7 cellular contexts compared by ENCODE assay signal in the genomic region with DNA sequence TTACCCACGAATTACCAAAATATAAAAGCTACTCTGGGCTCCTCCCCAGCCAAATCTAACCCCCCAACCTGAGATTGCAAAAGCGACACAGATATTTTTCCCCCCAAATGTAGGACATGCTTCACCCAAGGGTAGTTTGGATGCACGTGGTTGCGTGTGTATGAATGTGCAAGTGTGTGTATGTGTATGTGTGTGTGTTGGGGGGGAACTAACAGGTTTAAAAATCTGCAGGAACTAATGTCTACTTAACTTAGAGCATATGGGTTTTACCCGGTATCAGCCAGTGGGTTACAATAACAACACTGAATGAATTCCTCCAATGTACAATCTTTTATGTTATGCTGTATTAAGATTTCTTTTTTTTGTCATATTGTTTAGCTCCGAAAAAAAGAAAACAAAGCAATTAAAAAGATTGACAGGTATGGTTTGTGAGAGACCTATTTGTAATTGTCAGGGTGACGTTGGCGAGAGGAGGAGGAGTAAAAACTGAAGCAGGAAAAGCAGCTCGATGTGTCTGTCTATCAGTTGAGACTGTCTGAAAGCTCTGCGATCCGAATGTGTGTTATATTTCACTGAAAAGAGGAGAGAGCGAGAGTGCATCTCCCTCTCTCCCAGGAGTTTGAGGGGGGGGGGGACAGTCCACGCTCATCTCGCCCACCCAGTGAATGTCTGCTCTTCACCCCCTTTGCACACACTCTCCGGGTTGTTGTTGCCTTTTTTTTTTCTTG. TPM values are rescaled to one million over a fixed set of nuclear protein-coding genes. Genes with fewer than 3 reads are reported as not detected.
DNase-seq lines count a peak whose midpoint lies in the region; ATAC-seq, FAIRE-seq and TF ChIP-seq lines count a peak whose summit lies in the region.

A gene with protein sequence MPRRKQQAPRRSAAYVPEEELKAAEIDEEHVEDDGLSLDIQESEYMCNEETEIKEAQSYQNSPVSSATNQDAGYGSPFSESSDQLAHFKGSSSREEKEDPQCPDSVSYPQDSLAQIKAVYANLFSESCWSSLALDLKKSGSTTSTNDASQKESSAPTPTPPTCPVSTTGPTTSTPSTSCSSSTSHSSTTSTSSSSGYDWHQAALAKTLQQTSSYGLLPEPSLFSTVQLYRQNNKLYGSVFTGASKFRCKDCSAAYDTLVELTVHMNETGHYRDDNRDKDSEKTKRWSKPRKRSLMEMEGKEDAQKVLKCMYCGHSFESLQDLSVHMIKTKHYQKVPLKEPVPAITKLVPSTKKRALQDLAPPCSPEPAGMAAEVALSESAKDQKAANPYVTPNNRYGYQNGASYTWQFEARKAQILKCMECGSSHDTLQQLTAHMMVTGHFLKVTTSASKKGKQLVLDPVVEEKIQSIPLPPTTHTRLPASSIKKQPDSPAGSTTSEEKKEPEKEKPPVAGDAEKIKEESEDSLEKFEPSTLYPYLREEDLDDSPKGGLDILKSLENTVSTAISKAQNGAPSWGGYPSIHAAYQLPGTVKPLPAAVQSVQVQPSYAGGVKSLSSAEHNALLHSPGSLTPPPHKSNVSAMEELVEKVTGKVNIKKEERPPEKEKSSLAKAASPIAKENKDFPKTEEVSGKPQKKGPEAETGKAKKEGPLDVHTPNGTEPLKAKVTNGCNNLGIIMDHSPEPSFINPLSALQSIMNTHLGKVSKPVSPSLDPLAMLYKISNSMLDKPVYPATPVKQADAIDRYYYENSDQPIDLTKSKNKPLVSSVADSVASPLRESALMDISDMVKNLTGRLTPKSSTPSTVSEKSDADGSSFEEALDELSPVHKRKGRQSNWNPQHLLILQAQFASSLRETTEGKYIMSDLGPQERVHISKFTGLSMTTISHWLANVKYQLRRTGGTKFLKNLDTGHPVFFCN (N-terminal part only) (plus strand): TSS at position 524 of the 728 bp plus-strand sequence. CDS start 1,080 bp downstream, outside the sequence.

- H3K36me3 ChIP-seq in SK-N-SH (replicated peaks in 1 of 2; ENCODE audit: control insufficient read depth in 1 of 2, insufficient read depth in 2 of 2, low read length in 1 of 2), result no peaks in the 10 kb centered on the region
- H3K36me3 ChIP-seq in heart left ventricle, result no peaks in the 10 kb centered on the region
- no peaks in the 10 kb centered on the region for H3K36me3 ChIP-seq in pancreas

- H3F3A ChIP-seq in SK-N-SH (replicated peaks; ENCODE audit: insufficient read depth), result peaks cover 20% of the 10 kb centered on the region

- intact Hi-C loops in heart left ventricle (cut with DNase I), result loop anchor here in 4 of 10 donors (2.0 to 10.0 kb wide), 4 partner anchors 37 to 247 kb away; no protein-coding TSS in a partner anchor
- intact Hi-C loops in pancreas (cut with DNase I), result no loop called here

- no peak for TF ChIP-seq CTCF in GM13977 (IDR thresholded peaks at IDR 0.05; ENCODE audit: extremely low read depth, insufficient read depth, missing control alignments)
- no peak for TF ChIP-seq CTCF in SK-N-SH (IDR thresholded peaks at IDR 0.05)
- no peak for TF ChIP-seq CTCF in heart left ventricle (IDR thresholded peaks at IDR 0.05)
- TF ChIP-seq CTCF in pancreas (IDR thresholded peaks at IDR 0.05), result no peak

- H3K4me3 ChIP-seq in SK-N-SH (ENCODE audit: low read depth in 2 of 2, low read length in 1 of 2) (peak within 1 kb of the TSS; percentile 90 to 98), heart left ventricle (peak within 1 kb of the TSS; percentile 61 to 99 (median 96)), pancreas (peak within 1 kb of the TSS; percentile 72 to 95 (median 91))

- peak; percentile 34 for FAIRE-seq in pancreas (lab: Jason Lieb, UNC)

- H2AFZ ChIP-seq in SK-N-SH (ENCODE audit: low read depth), result peak within 1 kb of the TSS; percentile 95

- WGBS in SK-N-SH (ENCODE audit: low lambda C conversion rate), result 4% methylated on average over 15 of the region's 15 CpGs
- WGBS in heart left ventricle, 4 donors, result 1 to 2% (median 1%) methylated on average over 15 of the region's 15 CpGs
- 1 to 4% methylated on average over 14 to 15 of the region's 15 CpGs for WGBS in pancreas, 2 donors

- CTCF ChIA-PET in SK-N-SH (lab: Yijun Ruan, JAX), result interaction anchor here (0.6 to 2.4 kb wide), 8 partner anchors 18 to 1064 kb away, joined by 3 to 10 read pairs (median 4); no protein-coding TSS in a partner anchor

- H3K4me1 ChIP-seq in SK-N-SH (ENCODE audit: control insufficient read depth in 1 of 2, insufficient read depth in 2 of 2, low read depth in 1 of 2, low read length in 1 of 2) (peaks cover 18 to 31% of the 10 kb centered on the region in 2 experiments; a peak in 3 of 4 replicates), heart left ventricle (peaks cover 7 to 61% (median 48%) of the 10 kb centered on the region in 12 donors), pancreas (peaks cover 8 to 50% (median 28%) of the 10 kb centered on the region in 3 donors)

- H3K9me3 ChIP-seq in SK-N-SH, result no peaks in the 10 kb centered on the region
- no peaks in the 10 kb centered on the region for H3K9me3 ChIP-seq in heart left ventricle
- no peaks in the 10 kb centered on the region for H3K9me3 ChIP-seq in pancreas

- peak; percentile 36 for ATAC-seq in HG02678 (IDR thresholded peaks at IDR 0.05; ENCODE audit: unreplicated experiment)
- peak; percentile 43 to 71 (median 54) for ATAC-seq in heart left ventricle
- ATAC-seq in pancreas, result peak; percentile 54 to 68 (median 60)

- DNase-seq in GM13977 (ENCODE audit: low spot score) (peak; percentile 90), NCI-H1105 (lab: John Stamatoyannopoulos, UW) (peak; percentile 82), SK-N-SH (peak; percentile 79), heart left ventricle (peak in 4 of 5 donors; percentile 58 to 79 (median 66)), pancreas (peak in 3 of 6 donors; percentile 67 to 81 (median 72))

- POLR2A ChIA-PET in SK-N-SH (lab: Yijun Ruan, JAX), result interaction anchor here (0.6 to 0.7 kb wide), 2 partner anchors 45 to 277 kb away, joined by 3 to 4 read pairs; no protein-coding TSS in a partner anchor

- H4K20me1 ChIP-seq in SK-N-SH (ENCODE audit: insufficient read depth), result peaks cover 11% of the 10 kb centered on the region

- no peak; a peak in 1 of 4 replicates for TF ChIP-seq EP300 in SK-N-SH (IDR thresholded peaks at IDR 0.05; ENCODE audit: borderline replicate concordance in 1 of 2, low read depth in 1 of 2, low read length in 1 of 2)

- H3K79me2 ChIP-seq in SK-N-SH (ENCODE audit: insufficient read depth), result peaks cover 56% of the 10 kb centered on the region

- H3K27ac ChIP-seq in SK-N-SH (ENCODE audit: low read depth in 2 of 2, low read length in 1 of 2) (peak within 1 kb of the TSS; percentile 82 to 97), angular gyrus (ENCODE audit: low read depth, low read length) (peak within 1 kb of the TSS; percentile 83), heart left ventricle (peak within 1 kb of the TSS; percentile 96 to 100 (median 99)), pancreas (peak within 1 kb of the TSS; percentile 94 to 98 (median 97))

- H3K9ac ChIP-seq in SK-N-SH, result peak within 1 kb of the TSS; percentile 84; the same call in 1 of the 2 replicates

- in situ Hi-C loops in GM13977 (cut with MboI; ENCODE audit: low pct_unique_long_range_greater_than_20kb, low sequenced_read_pairs, unreplicated experiment), result no loop called here

- no peaks in the 10 kb centered on the region for H3K9me2 ChIP-seq in SK-N-SH

- 0 out of 2 replicates have a peak, but pooled peaks have one; percentile 1 for TF ChIP-seq RAD21 in SK-N-SH (IDR thresholded peaks at IDR 0.05; ENCODE audit: low read length)

- H3K27me3 ChIP-seq in SK-N-SH (ENCODE audit: insufficient read depth), result no peaks in the 10 kb centered on the region
- no peaks in the 10 kb centered on the region for H3K27me3 ChIP-seq in heart left ventricle
- no peaks in the 10 kb centered on the region for H3K27me3 ChIP-seq in pancreas

- H3K4me2 ChIP-seq in SK-N-SH, result peak within 1 kb of the TSS; percentile 95

- peak in 1 of 2 donors; percentile 81 for TF ChIP-seq POLR2A in heart left ventricle (IDR thresholded peaks at IDR 0.05)

TF ChIP-seq in SK-N-SH, 30 proteins besides CTCF, POLR2A, EP300 and RAD21 (continues in another document):
- TF ChIP-seq, protein P1, sequence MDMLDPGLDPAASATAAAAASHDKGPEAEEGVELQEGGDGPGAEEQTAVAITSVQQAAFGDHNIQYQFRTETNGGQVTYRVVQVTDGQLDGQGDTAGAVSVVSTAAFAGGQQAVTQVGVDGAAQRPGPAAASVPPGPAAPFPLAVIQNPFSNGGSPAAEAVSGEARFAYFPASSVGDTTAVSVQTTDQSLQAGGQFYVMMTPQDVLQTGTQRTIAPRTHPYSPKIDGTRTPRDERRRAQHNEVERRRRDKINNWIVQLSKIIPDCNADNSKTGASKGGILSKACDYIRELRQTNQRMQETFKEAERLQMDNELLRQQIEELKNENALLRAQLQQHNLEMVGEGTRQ (IDR thresholded peaks at IDR 0.05; ENCODE audit: borderline replicate concordance, low read depth, low read length), result no peak
- TF ChIP-seq YY1 (IDR thresholded peaks at IDR 0.05; ENCODE audit: low read depth) (peak; percentile 45; the same call in 1 of the 2 replicates), TCF12 (IDR thresholded peaks at IDR 0.05) (peak; percentile 15; the same call in 1 of the 2 replicates), TEAD4 (IDR thresholded peaks at IDR 0.05; ENCODE audit: borderline replicate concordance, insufficient read depth) (no peak), FOSL2 (IDR thresholded peaks at IDR 0.05; ENCODE audit: borderline replicate concordance, low read depth) (no peak)
- TF ChIP-seq, protein P2, sequence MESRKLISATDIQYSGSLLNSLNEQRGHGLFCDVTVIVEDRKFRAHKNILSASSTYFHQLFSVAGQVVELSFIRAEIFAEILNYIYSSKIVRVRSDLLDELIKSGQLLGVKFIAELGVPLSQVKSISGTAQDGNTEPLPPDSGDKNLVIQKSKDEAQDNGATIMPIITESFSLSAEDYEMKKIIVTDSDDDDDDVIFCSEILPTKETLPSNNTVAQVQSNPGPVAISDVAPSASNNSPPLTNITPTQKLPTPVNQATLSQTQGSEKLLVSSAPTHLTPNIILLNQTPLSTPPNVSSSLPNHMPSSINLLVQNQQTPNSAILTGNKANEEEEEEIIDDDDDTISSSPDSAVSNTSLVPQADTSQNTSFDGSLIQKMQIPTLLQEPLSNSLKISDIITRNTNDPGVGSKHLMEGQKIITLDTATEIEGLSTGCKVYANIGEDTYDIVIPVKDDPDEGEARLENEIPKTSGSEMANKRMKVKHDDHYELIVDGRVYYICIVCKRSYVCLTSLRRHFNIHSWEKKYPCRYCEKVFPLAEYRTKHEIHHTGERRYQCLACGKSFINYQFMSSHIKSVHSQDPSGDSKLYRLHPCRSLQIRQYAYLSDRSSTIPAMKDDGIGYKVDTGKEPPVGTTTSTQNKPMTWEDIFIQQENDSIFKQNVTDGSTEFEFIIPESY (IDR thresholded peaks at IDR 0.05; ENCODE audit: borderline replicate concordance, low read depth), result no peak

RNA-seq across cellular contexts. Expression of the gene that starts here (rescaled TPM):
- polyA plus RNA-seq in SK-N-SH (2012; rRNA removed) (2.6 and 2.8 TPM in 2 replicates), heart left ventricle (1 to 10 TPM; 7.5 to 8.8 TPM), pancreas (1 to 10 TPM; 4.7 to 8.0 TPM)
- 2.5 and 3.0 TPM in 2 replicates for polyA plus RNA-seq in SK-N-SH (2012; cell fraction: cytosol; rRNA removed)
- 3.4 and 3.5 TPM in 2 replicates for polyA plus RNA-seq in SK-N-SH (2012; cell fraction: nucleus; rRNA removed)
- total RNA-seq in heart left ventricle (10 to 100 TPM; 14.7 to 27.9 (median 19.5) TPM), pancreas (10 to 100 TPM in 2 of 6 donors, 1 to 10 TPM in 4; 6.3 to 13.6 (median 8.1) TPM)
